In genomic region chr19:40723661-40724254, GRCh38 we compare ENCODE assay signal across 29 cellular contexts.
"Had no signal": no experiment of that assay in that cellular context is flagged by ENCODE, and none has a peak within 500 bp of the region (broad histone marks: within the 10 kb centered on the region; RNA-seq: fewer than 3 reads in every experiment).

No MANE protein-coding gene starts in this region.

- H3K27ac Mint-ChIP-seq: activated naive CD8-positive, alpha-beta T cell treated with anti-CD3 and anti-CD28 coated beads, Interleukin-2, amount 50 U/mL, for 24 hours; nephron; progenitor cell of endocrine pancreas; stimulated activated memory B cell treated with anti-CD40 and anti-IgM and Interleukin-4, amounts not matched to agents 10 μg/mL and 1 μg/mL and 100 μg/mL, for 72 hours had no signal

- H3K4me3 ChIP-seq: gastrocnemius medialis, ovary, smooth muscle cell, upper lobe of right lung had no signal

- H3K27ac ChIP-seq: neutrophil, ovary, upper lobe of right lung, VCaP had no signal

- DNase-seq: activated CD4-positive, alpha-beta T cell treated with anti-CD3 and anti-CD28 coated beads for 48 hours; activated CD4-positive, alpha-beta T cell treated with anti-CD3 and anti-CD28 coated beads, Interleukin-2, amount 50 U/mL, for 48 hours; activated CD8-positive, alpha-beta memory T cell treated with anti-CD3 and anti-CD28 coated beads, Interleukin-2, amount 50 U/mL, for 48 hours; activated gamma-delta T cell; activated naive CD4-positive, alpha-beta T cell treated with anti-CD3 and anti-CD28 coated beads, Interleukin-2, amount 50 U/mL, for 16 hours; activated naive CD8-positive, alpha-beta T cell treated with anti-CD3 and anti-CD28 coated beads, Interleukin-2, amount 50 U/mL, for 24 hours; amygdala; caudate nucleus; dermis blood vessel endothelial cell; effector CD4-positive, alpha-beta T cell; gastrocnemius medialis; glutamatergic neuron; islet precursor cell; left ventricle myocardium superior; ovary; stimulated activated CD4-positive, alpha-beta T cell treated with anti-CD3 and anti-CD28 coated beads, Interleukin-4, amount 100 ng/mL, for 4 hours; stimulated activated CD8-positive, alpha-beta memory T cell treated with anti-CD3 and anti-CD28 coated beads, Interleukin-4, amount 100 ng/mL, for 48 hours; stimulated activated naive CD8-positive, alpha-beta T cell treated with anti-CD3 and anti-CD28 coated beads, Interleukin-15, amount 100 ng/mL, for 72 hours; substantia nigra; T-helper 9 cell; upper lobe of right lung had no signal

- H3K27me3 Mint-ChIP-seq: activated naive CD8-positive, alpha-beta T cell treated with anti-CD3 and anti-CD28 coated beads, Interleukin-2, amount 50 U/mL, for 24 hours; progenitor cell of endocrine pancreas; stimulated activated memory B cell treated with anti-CD40 and anti-IgM and Interleukin-4, amounts not matched to agents 10 μg/mL and 1 μg/mL and 100 μg/mL, for 72 hours; stimulated activated naive CD8-positive, alpha-beta T cell treated with anti-CD3 and anti-CD28 coated beads, Interleukin-15, amount 100 ng/mL, for 72 hours had no signal

- H3K9me3 ChIP-seq: gastrocnemius medialis, neutrophil, ovary, upper lobe of right lung had no signal

- H3K4me2 ChIP-seq: smooth muscle cell had no signal

- H3K4me3 Mint-ChIP-seq: activated naive CD8-positive, alpha-beta T cell treated with anti-CD3 and anti-CD28 coated beads, Interleukin-2, amount 50 U/mL, for 24 hours; stimulated activated memory B cell treated with anti-CD40 and anti-IgM and Interleukin-4, amounts not matched to agents 10 μg/mL and 1 μg/mL and 100 μg/mL, for 72 hours had no signal

- H3K36me3 ChIP-seq: ovary had no signal

- ATAC-seq: activated CD4-positive, CD25-positive, alpha-beta regulatory T cell treated with anti-CD3 and anti-CD28 coated beads, Interleukin-2, amount 50 U/mL, for 24 hours; gastrocnemius medialis; left ventricle myocardium superior; stimulated activated memory B cell treated with anti-CD40 and anti-IgM and Interleukin-4, amounts not matched to agents 10 μg/mL and 1 μg/mL and 100 μg/mL, for 72 hours; upper lobe of right lung had no signal

- H3K27me3 ChIP-seq: gastrocnemius medialis, neutrophil, ovary, upper lobe of right lung had no signal

- H3K9me3 Mint-ChIP-seq: activated naive CD8-positive, alpha-beta T cell treated with anti-CD3 and anti-CD28 coated beads, Interleukin-2, amount 50 U/mL, for 24 hours; nephron; stimulated activated memory B cell treated with anti-CD40 and anti-IgM and Interleukin-4, amounts not matched to agents 10 μg/mL and 1 μg/mL and 100 μg/mL, for 72 hours had no signal

- FAIRE-seq: TTC549 had no signal
